Comparison of ENCODE assay signal across 1 cellular context in the genomic region with DNA sequence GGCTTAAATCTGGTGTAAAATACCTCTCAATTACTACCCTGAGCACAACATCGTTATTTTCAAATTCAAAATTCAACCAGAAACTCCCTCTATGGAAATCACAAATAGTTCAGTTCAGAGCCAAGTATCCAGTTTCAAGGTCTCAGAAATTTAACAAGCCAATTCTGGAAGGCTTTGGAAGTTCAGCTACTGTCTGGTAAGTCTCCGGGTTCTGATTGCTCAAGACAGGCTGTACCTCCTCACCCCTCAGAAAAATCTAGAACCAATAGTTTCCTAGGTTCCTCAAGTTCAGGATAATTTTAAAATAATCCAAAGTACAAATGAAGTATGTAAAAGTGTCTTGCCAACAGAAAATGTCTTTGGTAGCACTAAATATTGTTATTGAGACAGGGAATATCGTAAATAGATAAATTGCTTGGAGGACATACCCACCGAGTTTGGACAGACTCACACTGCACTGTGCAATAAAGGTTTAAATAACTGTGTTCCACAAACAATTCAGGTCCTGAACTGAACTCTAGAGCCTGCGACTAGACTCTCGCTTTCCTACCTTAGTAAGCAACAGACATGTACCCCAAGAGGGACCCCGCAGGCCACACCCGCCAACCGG.
TF ChIP-seq lines count a peak whose summit lies in the region.

No MANE protein-coding gene starts in this region.

TF ChIP-seq in IMR-90, 13 proteins besides CTCF, POLR2A, EP300 and RAD21:
- no peak for TF ChIP-seq MAZ (IDR thresholded peaks at IDR 0.05; ENCODE audit: borderline replicate concordance, low read depth, low read length)
- TF ChIP-seq, protein P1, sequence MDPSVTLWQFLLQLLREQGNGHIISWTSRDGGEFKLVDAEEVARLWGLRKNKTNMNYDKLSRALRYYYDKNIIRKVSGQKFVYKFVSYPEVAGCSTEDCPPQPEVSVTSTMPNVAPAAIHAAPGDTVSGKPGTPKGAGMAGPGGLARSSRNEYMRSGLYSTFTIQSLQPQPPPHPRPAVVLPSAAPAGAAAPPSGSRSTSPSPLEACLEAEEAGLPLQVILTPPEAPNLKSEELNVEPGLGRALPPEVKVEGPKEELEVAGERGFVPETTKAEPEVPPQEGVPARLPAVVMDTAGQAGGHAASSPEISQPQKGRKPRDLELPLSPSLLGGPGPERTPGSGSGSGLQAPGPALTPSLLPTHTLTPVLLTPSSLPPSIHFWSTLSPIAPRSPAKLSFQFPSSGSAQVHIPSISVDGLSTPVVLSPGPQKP (IDR thresholded peaks at IDR 0.05; ENCODE audit: borderline replicate concordance, low read depth, low read length): no peak
- no peak for TF ChIP-seq FOS (IDR thresholded peaks at IDR 0.05; ENCODE audit: low read depth, low read length)
- TF ChIP-seq CEBPB (IDR thresholded peaks at IDR 0.05; ENCODE audit: low read depth, low read length): peak; percentile 48; the same call in 1 of the 2 replicates
- TF ChIP-seq, protein P2, sequence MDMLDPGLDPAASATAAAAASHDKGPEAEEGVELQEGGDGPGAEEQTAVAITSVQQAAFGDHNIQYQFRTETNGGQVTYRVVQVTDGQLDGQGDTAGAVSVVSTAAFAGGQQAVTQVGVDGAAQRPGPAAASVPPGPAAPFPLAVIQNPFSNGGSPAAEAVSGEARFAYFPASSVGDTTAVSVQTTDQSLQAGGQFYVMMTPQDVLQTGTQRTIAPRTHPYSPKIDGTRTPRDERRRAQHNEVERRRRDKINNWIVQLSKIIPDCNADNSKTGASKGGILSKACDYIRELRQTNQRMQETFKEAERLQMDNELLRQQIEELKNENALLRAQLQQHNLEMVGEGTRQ (IDR thresholded peaks at IDR 0.05; ENCODE audit: low read depth, low read length): no peak
- no peak for TF ChIP-seq RCOR1 (IDR thresholded peaks at IDR 0.05; ENCODE audit: insufficient replicate concordance, low read length)
- no peak for TF ChIP-seq CHD1 (IDR thresholded peaks at IDR 0.05; ENCODE audit: low read depth, low read length)
- no peak for TF ChIP-seq NFE2L2 (IDR thresholded peaks at IDR 0.05; ENCODE audit: low read depth, low read length)
- no peak for TF ChIP-seq BHLHE40 (IDR thresholded peaks at IDR 0.05; ENCODE audit: low read depth, low read length)
